ENCODE assay signal across 23 cellular contexts in genomic region chr9:4854191-4854590, GRCh38.
"Had no signal": no experiment of that assay in that cellular context is flagged by ENCODE, and none has a peak within 500 bp of the region (broad histone marks: within the 10 kb centered on the region; RNA-seq: fewer than 3 reads in every experiment).

No MANE protein-coding gene starts in this region.

- H3K4me3 ChIP-seq: hepatocyte, left lung, lung, ovary, skin epidermis, uterus had no signal

- H3K79me2 ChIP-seq: hepatocyte had no signal

- ATAC-seq: effector memory CD8-positive, alpha-beta T cell; esophagus mucosa; left lung; natural killer cell; right cardiac atrium had no signal

- H3K27ac ChIP-seq: hepatocyte, left lung, neutrophil, ovary, skin epidermis, uterus, WERI-Rb-1 had no signal

- DNase-seq: activated CD4-positive, alpha-beta T cell treated with anti-CD3 and anti-CD28 coated beads, Interleukin-2, amount 50 U/mL, for 1 hour; activated CD4-positive, CD25-positive, alpha-beta regulatory T cell treated with anti-CD3 and anti-CD28 coated beads, Interleukin-2, amount 50 U/mL, for 72 hours; activated naive CD4-positive, alpha-beta T cell; activated naive CD8-positive, alpha-beta T cell treated with anti-CD3 and anti-CD28 coated beads, Interleukin-2, amount 10 ng/mL, durations not matched to agents 7 days and 5 days; activated T-cell treated with anti-CD3 and anti-CD28 coated beads, Interleukin-2, amount 50 U/mL, for 1 hour; anterior cingulate cortex; effector memory CD8-positive, alpha-beta T cell; foreskin melanocyte; glutamatergic neuron; immature natural killer cell; left lung; natural killer cell; ovary; right cardiac atrium; stimulated activated CD4-positive, alpha-beta T cell treated with anti-CD3 and anti-CD28 coated beads, Interleukin-1b, Interleukin-23, amount 100 ng/mL, for 48 hours; SW 1271; uterus; WERI-Rb-1 had no signal

- H3K4me1 ChIP-seq: uterus had no signal

- H3K36me3 ChIP-seq: neutrophil, ovary, uterus had no signal

- H3K9me3 ChIP-seq: left lung, neutrophil, ovary, uterus had no signal

- H3K27me3 ChIP-seq: hepatocyte, left lung, neutrophil, ovary, uterus had no signal

- H3K4me2 ChIP-seq: hepatocyte had no signal
